Comparison of ENCODE assay signal across 15 cellular contexts in the genomic region with DNA sequence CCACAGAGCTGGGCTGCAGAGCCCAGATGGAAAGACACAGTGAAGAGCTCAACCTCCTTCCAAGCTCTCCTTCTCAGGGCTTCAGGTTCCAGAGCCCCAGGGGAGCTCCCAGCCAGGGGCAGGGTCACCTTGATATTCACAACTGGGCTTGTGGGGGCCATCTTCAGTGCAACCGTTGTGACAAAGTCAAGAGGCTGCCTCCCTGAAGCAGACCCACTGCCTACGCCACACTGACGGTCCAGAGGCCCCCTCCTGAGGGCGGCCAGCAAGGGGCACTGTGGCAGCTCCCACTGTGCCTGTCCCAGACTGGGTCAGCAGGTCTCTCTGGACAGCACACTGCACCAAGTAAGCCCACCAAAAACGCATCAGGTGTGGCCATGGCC.
A peak's percentile ranks its signal among the peaks of the same experiment; 100 is the strongest.
DNase-seq lines count a peak whose midpoint lies in the region; ATAC-seq and TF ChIP-seq lines count a peak whose summit lies in the region.
"Had no signal": no experiment of that assay in that cellular context is flagged by ENCODE, and none has a peak within 500 bp of the region (broad histone marks: within the 10 kb centered on the region; RNA-seq: fewer than 3 reads in every experiment).

No MANE protein-coding gene starts in this region.

- H3K4me2 ChIP-seq in neural cell (ENCODE audit: low read length), result no peak overlapping the region
- H3K4me2 ChIP-seq: PC-9 had no signal

- H3K4me3 ChIP-seq in neural cell (ENCODE audit: low read length), result no peak overlapping the region
- H3K4me3 ChIP-seq: PC-9 had no signal

- H3K27me3 Mint-ChIP-seq in natural killer cell treated with Interleukin-12 subunit alpha and Interleukin-12 subunit beta and Interleukin-15 and Interleukin-18, amount 100 ng/mL, for 72 hours, result no peaks in the 10 kb centered on the region
- no peaks in the 10 kb centered on the region for H3K27me3 Mint-ChIP-seq in natural killer cell (ENCODE audit: low read depth in 2 of 2)

- no peak overlapping the region for H3K9ac ChIP-seq in neural cell (ENCODE audit: low read length)

- TF ChIP-seq CTCF in natural killer cell (IDR thresholded peaks at IDR 0.05) (no peak), neural cell (IDR thresholded peaks at IDR 0.05; ENCODE audit: poor library complexity, severe bottlenecking) (no peak)

- no peak overlapping the region for H2AFZ ChIP-seq in neural cell (ENCODE audit: low read depth, low read length)
- H2AFZ ChIP-seq: PC-9 had no signal

- no peaks in the 10 kb centered on the region for H3K36me3 Mint-ChIP-seq in natural killer cell treated with Interleukin-12 subunit alpha and Interleukin-12 subunit beta and Interleukin-15 and Interleukin-18, amount 100 ng/mL, for 72 hours
- H3K36me3 Mint-ChIP-seq in natural killer cell, result peaks cover 8% of the 10 kb centered on the region

- H3K9me3 Mint-ChIP-seq in natural killer cell treated with Interleukin-12 subunit alpha and Interleukin-12 subunit beta and Interleukin-15 and Interleukin-18, amount 100 ng/mL, for 72 hours, result no peaks in the 10 kb centered on the region
- H3K9me3 Mint-ChIP-seq in natural killer cell, result no peaks in the 10 kb centered on the region

- intact Hi-C loops in natural killer cell (cut with micrococcal nuclease), result no loop called here

- H4K20me1 ChIP-seq in neural cell (ENCODE audit: insufficient read depth), result no peaks in the 10 kb centered on the region

- H3K36me3 ChIP-seq in neural cell (ENCODE audit: insufficient read depth, low read length), result no peaks in the 10 kb centered on the region

- no peaks in the 10 kb centered on the region for H3K27me3 ChIP-seq in neural cell (ENCODE audit: insufficient read depth, low read depth, low read length)

- H3F3A ChIP-seq in neural cell (ENCODE audit: insufficient read depth, low read length, poor library complexity, severe bottlenecking), result no peaks in the 10 kb centered on the region

- no peak for ATAC-seq in natural killer cell treated with Interleukin-12 subunit alpha and Interleukin-12 subunit beta and Interleukin-15 and Interleukin-18, amount 100 ng/mL, for 72 hours
- ATAC-seq in natural killer cell (no peak), HG03196 (IDR thresholded peaks at IDR 0.05; ENCODE audit: unreplicated experiment) (no peak)

- H3K9me2 ChIP-seq in neural cell (ENCODE audit: insufficient read depth, low read length), result no peaks in the 10 kb centered on the region

- no peaks in the 10 kb centered on the region for H3K9me3 ChIP-seq in neural cell (ENCODE audit: low read length)

- no peaks in the 10 kb centered on the region for H3K79me2 ChIP-seq in neural cell (replicated peaks; ENCODE audit: insufficient read depth, low read length)

- TF ChIP-seq RAD21 in neural cell (conservative IDR thresholded peaks at IDR 0.05), result no peak

- no peak overlapping the region for H3K27ac ChIP-seq in neural cell (ENCODE audit: low read length)
- H3K27ac ChIP-seq: C4-2B, PC-9 had no signal

- H3K4me3 Mint-ChIP-seq in natural killer cell treated with Interleukin-12 subunit alpha and Interleukin-12 subunit beta and Interleukin-15 and Interleukin-18, amount 100 ng/mL, for 72 hours, result no peak overlapping the region
- no peak overlapping the region for H3K4me3 Mint-ChIP-seq in natural killer cell

- TF ChIP-seq EP300 in neural cell (conservative IDR thresholded peaks at IDR 0.05; ENCODE audit: poor library complexity, severe bottlenecking), result no peak

- H3K27ac Mint-ChIP-seq in natural killer cell treated with Interleukin-12 subunit alpha and Interleukin-12 subunit beta and Interleukin-15 and Interleukin-18, amount 100 ng/mL, for 72 hours, result no peak overlapping the region
- no peak overlapping the region for H3K27ac Mint-ChIP-seq in natural killer cell

- H3K4me1 Mint-ChIP-seq in natural killer cell treated with Interleukin-12 subunit alpha and Interleukin-12 subunit beta and Interleukin-15 and Interleukin-18, amount 100 ng/mL, for 72 hours (ENCODE audit: low read depth in 2 of 2), result peaks cover 0 to 4% of the 10 kb centered on the region in 2 donors
- peaks cover 0 to 5% of the 10 kb centered on the region in 2 donors for H3K4me1 Mint-ChIP-seq in natural killer cell

- DNase-seq in natural killer cell treated with Interleukin-12 subunit alpha and Interleukin-12 subunit beta and Interleukin-15 and Interleukin-18, amount 100 ng/mL, for 72 hours (ENCODE audit: low spot score), result peak; percentile 35
- DNase-seq in natural killer cell, result no peak
- DNase-seq in islet precursor cell, result peak; percentile 36
- no peak for DNase-seq in central memory CD4-positive, alpha-beta T cell
- DNase-seq in COLO829 (ENCODE audit: low spot score), result no peak
- DNase-seq: COR-L47, DMS153, Karpas-422, NCI-H1105, NCI-H187, NCI-H446 treated with DMSO at 0.1 percent for 48 hours, PC-9 had no signal

TF ChIP-seq in neural cell, 6 proteins besides CTCF, POLR2A, EP300 and RAD21:
- TF ChIP-seq TAF1 (IDR thresholded peaks at IDR 0.05; ENCODE audit: low read depth), result no peak
- peak; percentile 15 for TF ChIP-seq POLR2AphosphoS5 (IDR thresholded peaks at IDR 0.05)
- TF ChIP-seq, protein P1, sequence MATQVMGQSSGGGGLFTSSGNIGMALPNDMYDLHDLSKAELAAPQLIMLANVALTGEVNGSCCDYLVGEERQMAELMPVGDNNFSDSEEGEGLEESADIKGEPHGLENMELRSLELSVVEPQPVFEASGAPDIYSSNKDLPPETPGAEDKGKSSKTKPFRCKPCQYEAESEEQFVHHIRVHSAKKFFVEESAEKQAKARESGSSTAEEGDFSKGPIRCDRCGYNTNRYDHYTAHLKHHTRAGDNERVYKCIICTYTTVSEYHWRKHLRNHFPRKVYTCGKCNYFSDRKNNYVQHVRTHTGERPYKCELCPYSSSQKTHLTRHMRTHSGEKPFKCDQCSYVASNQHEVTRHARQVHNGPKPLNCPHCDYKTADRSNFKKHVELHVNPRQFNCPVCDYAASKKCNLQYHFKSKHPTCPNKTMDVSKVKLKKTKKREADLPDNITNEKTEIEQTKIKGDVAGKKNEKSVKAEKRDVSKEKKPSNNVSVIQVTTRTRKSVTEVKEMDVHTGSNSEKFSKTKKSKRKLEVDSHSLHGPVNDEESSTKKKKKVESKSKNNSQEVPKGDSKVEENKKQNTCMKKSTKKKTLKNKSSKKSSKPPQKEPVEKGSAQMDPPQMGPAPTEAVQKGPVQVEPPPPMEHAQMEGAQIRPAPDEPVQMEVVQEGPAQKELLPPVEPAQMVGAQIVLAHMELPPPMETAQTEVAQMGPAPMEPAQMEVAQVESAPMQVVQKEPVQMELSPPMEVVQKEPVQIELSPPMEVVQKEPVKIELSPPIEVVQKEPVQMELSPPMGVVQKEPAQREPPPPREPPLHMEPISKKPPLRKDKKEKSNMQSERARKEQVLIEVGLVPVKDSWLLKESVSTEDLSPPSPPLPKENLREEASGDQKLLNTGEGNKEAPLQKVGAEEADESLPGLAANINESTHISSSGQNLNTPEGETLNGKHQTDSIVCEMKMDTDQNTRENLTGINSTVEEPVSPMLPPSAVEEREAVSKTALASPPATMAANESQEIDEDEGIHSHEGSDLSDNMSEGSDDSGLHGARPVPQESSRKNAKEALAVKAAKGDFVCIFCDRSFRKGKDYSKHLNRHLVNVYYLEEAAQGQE (IDR thresholded peaks at IDR 0.05; ENCODE audit: borderline replicate concordance), result no peak

Comparison
In these comparisons a context has a peak if more than half of its experiments do, and no peak if none do; other contexts are left out.
1. DNase-seq: peak in natural killer cell treated with Interleukin-12 subunit alpha and Interleukin-12 subunit beta and Interleukin-15 and Interleukin-18, amount 100 ng/mL, for 72 hours (single experiment) and islet precursor cell (single experiment); none in natural killer cell (single experiment), central memory CD4-positive, alpha-beta T cell (single experiment) and COLO829 (single experiment).